ENCODE assay signal across 1 cellular context in genomic region chr17:9824094-9824493, GRCh38.
TF ChIP-seq lines count a peak whose summit lies in the region.

No MANE protein-coding gene starts in this region.

TF ChIP-seq in HepG2, 621 proteins besides CTCF, POLR2A, EP300 and RAD21:
- TF ChIP-seq SOX6 (IDR thresholded peaks at IDR 0.05): no peak
- no peak for TF ChIP-seq SOX6 (CRISPR knock-in tag; IDR thresholded peaks at IDR 0.05)
- no peak for TF ChIP-seq ZNF33A (CRISPR knock-in tag; IDR thresholded peaks at IDR 0.05; ENCODE audit: borderline replicate concordance)
- no peak for TF ChIP-seq RFXAP (CRISPR knock-in tag; IDR thresholded peaks at IDR 0.05; ENCODE audit: borderline replicate concordance)
- TF ChIP-seq JARID2 (CRISPR knock-in tag; IDR thresholded peaks at IDR 0.05; ENCODE audit: insufficient replicate concordance): no peak
- TF ChIP-seq JUNB (CRISPR knock-in tag; IDR thresholded peaks at IDR 0.05; ENCODE audit: borderline replicate concordance): no peak
- TF ChIP-seq MTA3 (CRISPR knock-in tag; IDR thresholded peaks at IDR 0.05): no peak
- no peak for TF ChIP-seq PCBP1 (IDR thresholded peaks at IDR 0.05; ENCODE audit: borderline replicate concordance, low read depth, low read length)
- no peak for TF ChIP-seq SIN3B (IDR thresholded peaks at IDR 0.05; ENCODE audit: low read length)
- no peak for TF ChIP-seq SALL2 (CRISPR knock-in tag; IDR thresholded peaks at IDR 0.05)
- TF ChIP-seq GTF3A (CRISPR knock-in tag; conservative IDR thresholded peaks at IDR 0.05): no peak
- no peak for TF ChIP-seq BATF2 (CRISPR knock-in tag; IDR thresholded peaks at IDR 0.05)
- no peak for TF ChIP-seq RXRB (CRISPR knock-in tag; IDR thresholded peaks at IDR 0.05; ENCODE audit: borderline replicate concordance)
- TF ChIP-seq EHMT2 (IDR thresholded peaks at IDR 0.05; ENCODE audit: borderline replicate concordance, low read depth, low read length): no peak
